ENCODE assay signal across 8 cellular contexts in genomic region chr12:6345319-6346071, GRCh38. TPM values are rescaled to one million over a fixed set of nuclear protein-coding genes. Genes with fewer than 3 reads are reported as not detected.
DNase-seq lines count a peak whose midpoint lies in the region; ATAC-seq and TF ChIP-seq lines count a peak whose summit lies in the region.

No MANE protein-coding gene starts in this region.

- H3K27ac Mint-ChIP-seq in WTC11, result peak overlapping the region; percentile 41; the same call in 1 of the 2 replicates

- H3K9me3 Mint-ChIP-seq in WTC11, result no peaks in the 10 kb centered on the region

- H3K4me1 ChIP-seq in SJCRH30, result peaks cover 9% of the 10 kb centered on the region

- H3K4me3 ChIP-seq in skeletal muscle cell (ENCODE audit: low read depth, low read length), result no peak overlapping the region
- H3K4me3 ChIP-seq in SJCRH30, result no peak overlapping the region

- H3K27me3 Mint-ChIP-seq in WTC11 (ENCODE audit: low read depth), result no peaks in the 10 kb centered on the region

- no peaks in the 10 kb centered on the region for H3K9me3 ChIP-seq in SJCRH30 (replicated peaks)

- ATAC-seq in WTC11 (no peak), GM18867 (IDR thresholded peaks at IDR 0.05; ENCODE audit: unreplicated experiment) (no peak)

- H3K36me3 Mint-ChIP-seq in WTC11, result peaks cover 22% of the 10 kb centered on the region

- CTCF ChIA-PET in WTC11 (lab: Charles Lee), result interaction anchor here (1.0 to 2.5 kb wide), 6 partner anchors 9 to 120 kb away, joined by 3 to 13 read pairs (median 4); no protein-coding TSS in a partner anchor

- H3K4me1 Mint-ChIP-seq in WTC11, result peaks cover 34% of the 10 kb centered on the region

- H3K36me3 ChIP-seq in SJCRH30, result no peaks in the 10 kb centered on the region

- DNase-seq in SIG-M5 treated with dmso at 0.1 percent for 504 hours (lab: John Stamatoyannopoulos, UW; ENCODE audit: unreplicated experiment) (peak; percentile 41), SIG-M5 (lab: John Stamatoyannopoulos, UW) (no peak), WTC11 (ENCODE audit: low spot score) (no peak), fibroblast of gingiva (ENCODE audit: low read depth) (peak; percentile 92), skeletal muscle cell (ENCODE audit: low read depth) (peak; percentile 89), SJCRH30 (no peak), NCI-H1092 treated with DMSO at 0.1 percent for 48 hours (lab: John Stamatoyannopoulos, UW) (no peak)

- no peaks in the 10 kb centered on the region for H3K27me3 ChIP-seq in SJCRH30

- POLR2A ChIA-PET in WTC11 (lab: Charles Lee), result interaction anchor here (0.7 to 1.2 kb wide), 3 partner anchors 9 to 26 kb away, joined by 3 to 4 read pairs (median 4); no protein-coding TSS in a partner anchor

- H3K27ac ChIP-seq in SJCRH30, result no peak overlapping the region

- no peak overlapping the region for H3K4me3 Mint-ChIP-seq in WTC11

- no peak for TF ChIP-seq CTCF in WTC11 (IDR thresholded peaks at IDR 0.05)

TF ChIP-seq in WTC11, 78 proteins besides CTCF, POLR2A, EP300 and RAD21:
- TF ChIP-seq CREB1 (CRISPR knock-in tag; IDR thresholded peaks at IDR 0.05) (no peak), USF2 (CRISPR knock-in tag; IDR thresholded peaks at IDR 0.05) (no peak), ZSCAN18 (CRISPR knock-in tag; IDR thresholded peaks at IDR 0.05) (no peak), IRF1 (CRISPR knock-in tag; IDR thresholded peaks at IDR 0.05) (no peak), FOXP1 (CRISPR knock-in tag; IDR thresholded peaks at IDR 0.05; ENCODE audit: borderline replicate concordance) (no peak), ZNF423 (CRISPR knock-in tag; IDR thresholded peaks at IDR 0.05) (no peak), HMGA2 (CRISPR knock-in tag; IDR thresholded peaks at IDR 0.05) (no peak), ZBTB21 (CRISPR knock-in tag; IDR thresholded peaks at IDR 0.05; ENCODE audit: borderline replicate concordance) (no peak), ZNF121 (CRISPR knock-in tag; IDR thresholded peaks at IDR 0.05) (no peak), RORB (CRISPR knock-in tag; IDR thresholded peaks at IDR 0.05) (no peak)

RNA-seq across cellular contexts. Expression of gene TNFRSF1A, which starts 3.6 kb away (rescaled TPM):
- total RNA-seq in WTC11 (2021), result 32.3 to 44.1 TPM (median 32.4 TPM) in 3 replicates
- total RNA-seq in SJCRH30 (2014; rRNA removed; shearing (Covaris generic)), result 34.3 and 40.2 TPM in 2 replicates

RNA-seq across cellular contexts. Expression of gene SCNN1A, which starts 29.9 kb away (rescaled TPM):
- total RNA-seq in WTC11 (2021), result 97.6 to 108 TPM (median 100 TPM) in 3 replicates
- not detected in 2 replicates for total RNA-seq in SJCRH30 (2014; rRNA removed; shearing (Covaris generic))

RNA-seq across cellular contexts. Expression of gene PLEKHG6, which starts 35.0 kb away (rescaled TPM):
- 36.8 to 46.4 TPM (median 38.4 TPM) in 3 replicates for total RNA-seq in WTC11 (2021)
- 0.06 TPM in 1 of 2 replicates, not detected in the other for total RNA-seq in SJCRH30 (2014; rRNA removed; shearing (Covaris generic))

RNA-seq across cellular contexts. Expression of gene LTBR, which starts 38.5 kb away (rescaled TPM):
- total RNA-seq in WTC11 (2021), result 4.0 to 6.1 TPM (median 4.5 TPM) in 3 replicates
- total RNA-seq in SJCRH30 (2014; rRNA removed; shearing (Covaris generic)), result 14.7 and 16.5 TPM in 2 replicates

Comparison
In these comparisons a context has a peak if more than half of its experiments do, and no peak if none do; other contexts are left out.
1. DNase-seq: peak in SIG-M5 treated with dmso at 0.1 percent for 504 hours (single experiment), fibroblast of gingiva (single experiment) and skeletal muscle cell (single experiment); none in SIG-M5 (single experiment), WTC11 (single experiment), SJCRH30 (0 of 2) and NCI-H1092 treated with DMSO at 0.1 percent for 48 hours (single experiment).
2. RNA of gene SCNN1A, which starts 29.9 kb away (total RNA-seq): 97.6 to 108 TPM in WTC11; not detected in SJCRH30; every median in the first group is over 10 times any median in the second.
3. RNA of gene PLEKHG6, which starts 35.0 kb away (total RNA-seq): 36.8 to 46.4 TPM in WTC11; 0.06 TPM in SJCRH30; every median in the first group is over 10 times any median in the second.